ENCODE assay signal across 8 cellular contexts in genomic region chr1:28518000-28518744, GRCh38. TPM values are rescaled to one million over a fixed set of nuclear protein-coding genes. Genes with fewer than 3 reads are reported as not detected.
DNase-seq lines count a peak whose midpoint lies in the region; TF ChIP-seq lines count a peak whose summit lies in the region.

No MANE protein-coding gene starts in this region.

- no peaks in the 10 kb centered on the region for H3K27me3 ChIP-seq in NT2/D1 (ENCODE audit: insufficient read depth, insufficient read length)

- H3K4me3 ChIP-seq in NT2/D1 (ENCODE audit: insufficient read length, low read depth) (peak overlapping the region; percentile 92), epithelial cell of esophagus (ENCODE audit: low read length) (peak overlapping the region; percentile 74)

- H3K9ac ChIP-seq in NT2/D1 (ENCODE audit: insufficient read length, low read depth): peak overlapping the region; percentile 99

- peaks cover 31% of the 10 kb centered on the region for H3K36me3 ChIP-seq in NT2/D1 (ENCODE audit: insufficient read depth, insufficient read length, low read length)

- TF ChIP-seq CTCF in GM20000 (IDR thresholded peaks at IDR 0.05; ENCODE audit: extremely low read depth, missing control alignments) (peak; percentile 85), epithelial cell of esophagus (IDR thresholded peaks at IDR 0.05; ENCODE audit: insufficient read depth, low read depth, low read length, missing control alignments) (peak; percentile 81)

- no peaks in the 10 kb centered on the region for H3K9me3 ChIP-seq in NT2/D1 (ENCODE audit: insufficient read depth, low read length)

- peaks cover 19% of the 10 kb centered on the region for H3K4me1 ChIP-seq in NT2/D1 (ENCODE audit: insufficient read depth, insufficient read length)

- DNase-seq in D341Med (ENCODE audit: low spot score) (peak; percentile 91), GM20000 (ENCODE audit: low spot score) (peak; percentile 93), HUDEP-2 (lab: John Stamatoyannopoulos, UW; ENCODE audit: unreplicated experiment in 76 of 76) (peak in 74 of 76 experiments; percentile 34 to 91 (median 80)), NT2/D1 (ENCODE audit: low read depth, low spot score) (peak; percentile 90), epithelial cell of esophagus (ENCODE audit: low read depth) (peak; percentile 85), mucosa of gallbladder (ENCODE audit: low spot score) (peak; percentile 90)
- DNase-seq in activated CD8-positive, alpha-beta memory T cell treated with anti-CD3 and anti-CD28 coated beads, Interleukin-2, amount 50 U/mL, for 48 hours: peak; percentile 97
- DNase-seq in stimulated activated CD8-positive, alpha-beta memory T cell treated with anti-CD3 and anti-CD28 coated beads, Interleukin-4, amount 100 ng/mL, for 4 hours (ENCODE audit: low read depth in 2 of 2, low spot score in 1 of 2): peak; percentile 70 to 78

RNA-seq across cellular contexts. Expression of gene RCC1, which starts 12.3 kb away (rescaled TPM):
- 30.3 TPM for total RNA-seq in mucosa of gallbladder

RNA-seq across cellular contexts. Expression of gene TRNAU1AP, which starts 34.7 kb away (rescaled TPM):
- total RNA-seq in mucosa of gallbladder: 19.3 TPM

Comparison
In these comparisons a context has a peak if more than half of its experiments do, and no peak if none do; other contexts are left out.
1. Peak in every context shown above with its lines: DNase-seq and H3K4me3 ChIP-seq.